Comparison of ENCODE assay signal across 35 cellular contexts in the genomic region with DNA sequence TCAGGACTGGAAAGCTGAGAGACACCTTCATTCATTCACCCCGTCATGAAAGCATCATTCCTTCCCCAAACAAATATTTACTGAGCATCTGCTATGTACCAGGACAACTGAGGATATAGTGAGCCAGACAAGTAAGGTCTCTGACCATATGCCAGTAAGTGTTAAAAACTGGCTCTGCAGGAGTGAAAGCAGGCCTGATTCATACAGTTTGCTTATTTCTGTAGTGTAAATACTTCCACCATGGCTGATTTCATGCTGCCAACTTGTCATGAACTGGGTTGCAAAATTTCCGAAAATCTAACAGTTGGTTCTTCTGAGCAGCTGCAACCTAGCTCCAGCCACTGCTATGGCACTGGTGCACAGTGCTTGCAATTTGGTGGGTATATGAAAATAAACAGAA.
"Had no signal": no experiment of that assay in that cellular context is flagged by ENCODE, and none has a peak within 500 bp of the region (broad histone marks: within the 10 kb centered on the region; RNA-seq: fewer than 3 reads in every experiment).

No MANE protein-coding gene starts in this region.

- ATAC-seq: gastroesophageal sphincter; left colon; stimulated activated memory B cell treated with anti-CD40 and anti-IgM and Interleukin-4, amounts not matched to agents 10 μg/mL and 1 μg/mL and 100 μg/mL, for 72 hours; stimulated activated naive CD8-positive, alpha-beta T cell treated with anti-CD3 and anti-CD28 coated beads, Interleukin-15, amount 100 ng/mL, for 72 hours; WTC11 had no signal

- H3K79me2 ChIP-seq: hepatocyte had no signal

- H2AFZ ChIP-seq: hepatocyte had no signal

- H3K27me3 ChIP-seq: breast epithelium, colonic mucosa, esophagus squamous epithelium, gastroesophageal sphincter, hepatocyte, neutrophil, ovary, sigmoid colon, thyroid gland, upper lobe of left lung had no signal

- H3K9me3 ChIP-seq: breast epithelium, colonic mucosa, gastroesophageal sphincter, neutrophil, ovary, sigmoid colon, thyroid gland, upper lobe of left lung had no signal

- H3K36me3 ChIP-seq: breast epithelium, colonic mucosa, esophagus squamous epithelium, gastroesophageal sphincter, neutrophil, ovary, sigmoid colon, thyroid gland, upper lobe of left lung had no signal

- DNase-seq: activated CD4-positive, alpha-beta memory T cell treated with anti-CD3 and anti-CD28 coated beads, Interleukin-2, amount 10 ng/mL, durations not matched to agents 7 days and 5 days; activated CD4-positive, alpha-beta T cell treated with anti-CD3 and anti-CD28 coated beads for 1 hour; activated CD4-positive, alpha-beta T cell treated with anti-CD3 and anti-CD28 coated beads, Interleukin-2, amount 10 ng/mL, durations not matched to agents 7 days and 5 days; activated CD8-positive, alpha-beta memory T cell treated with anti-CD3 and anti-CD28 coated beads, Interleukin-2, amount 50 U/mL, for 48 hours; activated gamma-delta T cell; activated naive CD4-positive, alpha-beta T cell treated with anti-CD3 and anti-CD28 coated beads, Interleukin-2, amount 50 U/mL, for 16 hours; activated T-cell treated with anti-CD3 and anti-CD28 coated beads, Interleukin-2, amount 50 U/mL, for 24 hours; amniotic stem cell; cerebellar nuclear complex; colonic mucosa; effector CD8-positive, alpha-beta T cell; esophagus squamous epithelium; left colon; mammary epithelial cell; naive B cell; nephron progenitor cell; ovary; retina; sigmoid colon; stimulated activated CD4-positive, alpha-beta T cell treated with anti-CD3 and anti-CD28 coated beads, Interleukin-1b, Interleukin-23, amount 100 ng/mL, for 48 hours; stimulated activated CD4-positive, alpha-beta T cell treated with anti-CD3 and anti-CD28 coated beads, Interleukin-4, amount 100 ng/mL, for 4 hours; stimulated activated CD8-positive, alpha-beta memory T cell treated with anti-CD3 and anti-CD28 coated beads, Interleukin-4, amount 100 ng/mL, for 48 hours; stimulated activated naive CD8-positive, alpha-beta T cell treated with anti-CD3 and anti-CD28 coated beads, Interleukin-15, amount 100 ng/mL, for 72 hours; T-helper 2 cell; thyroid gland; upper lobe of left lung had no signal

- H3K4me1 Mint-ChIP-seq: activated CD4-positive, alpha-beta memory T cell treated with anti-CD3 and anti-CD28 coated beads, Interleukin-2, amount 10 ng/mL, durations not matched to agents 7 days and 5 days; activated CD4-positive, alpha-beta T cell treated with anti-CD3 and anti-CD28 coated beads, Interleukin-2, amount 10 ng/mL, durations not matched to agents 7 days and 5 days; naive B cell; nephron progenitor cell; stimulated activated memory B cell treated with anti-CD40 and anti-IgM and Interleukin-4, amounts not matched to agents 10 μg/mL and 1 μg/mL and 100 μg/mL, for 72 hours; stimulated activated naive CD8-positive, alpha-beta T cell treated with anti-CD3 and anti-CD28 coated beads, Interleukin-15, amount 100 ng/mL, for 72 hours had no signal

- H3K4me2 ChIP-seq: hepatocyte, smooth muscle cell had no signal

- H3K27ac Mint-ChIP-seq: activated CD4-positive, alpha-beta memory T cell treated with anti-CD3 and anti-CD28 coated beads, Interleukin-2, amount 10 ng/mL, durations not matched to agents 7 days and 5 days; activated CD4-positive, alpha-beta T cell treated with anti-CD3 and anti-CD28 coated beads, Interleukin-2, amount 10 ng/mL, durations not matched to agents 7 days and 5 days; activated T-cell treated with anti-CD3 and anti-CD28 coated beads, Interleukin-2, amount 50 U/mL, for 24 hours; naive B cell; nephron progenitor cell; progenitor cell of endocrine pancreas; stimulated activated memory B cell treated with anti-CD40 and anti-IgM and Interleukin-4, amounts not matched to agents 10 μg/mL and 1 μg/mL and 100 μg/mL, for 72 hours; stimulated activated naive CD8-positive, alpha-beta T cell treated with anti-CD3 and anti-CD28 coated beads, Interleukin-15, amount 100 ng/mL, for 72 hours; WTC11 had no signal

- H3K4me3 Mint-ChIP-seq: activated CD4-positive, alpha-beta memory T cell treated with anti-CD3 and anti-CD28 coated beads, Interleukin-2, amount 10 ng/mL, durations not matched to agents 7 days and 5 days; activated CD4-positive, alpha-beta T cell treated with anti-CD3 and anti-CD28 coated beads, Interleukin-2, amount 10 ng/mL, durations not matched to agents 7 days and 5 days; activated T-cell treated with anti-CD3 and anti-CD28 coated beads, Interleukin-2, amount 50 U/mL, for 24 hours; naive B cell; nephron progenitor cell; stimulated activated memory B cell treated with anti-CD40 and anti-IgM and Interleukin-4, amounts not matched to agents 10 μg/mL and 1 μg/mL and 100 μg/mL, for 72 hours; stimulated activated naive CD8-positive, alpha-beta T cell treated with anti-CD3 and anti-CD28 coated beads, Interleukin-15, amount 100 ng/mL, for 72 hours; WTC11 had no signal

- H3K4me3 ChIP-seq: breast epithelium, colonic mucosa, esophagus squamous epithelium, gastroesophageal sphincter, hepatocyte, ovary, sigmoid colon, smooth muscle cell, thyroid gland, upper lobe of left lung had no signal

- H3K27me3 Mint-ChIP-seq: activated CD4-positive, alpha-beta memory T cell treated with anti-CD3 and anti-CD28 coated beads, Interleukin-2, amount 10 ng/mL, durations not matched to agents 7 days and 5 days; activated CD4-positive, alpha-beta T cell treated with anti-CD3 and anti-CD28 coated beads, Interleukin-2, amount 10 ng/mL, durations not matched to agents 7 days and 5 days; activated T-cell treated with anti-CD3 and anti-CD28 coated beads, Interleukin-2, amount 50 U/mL, for 24 hours; progenitor cell of endocrine pancreas; stimulated activated memory B cell treated with anti-CD40 and anti-IgM and Interleukin-4, amounts not matched to agents 10 μg/mL and 1 μg/mL and 100 μg/mL, for 72 hours; stimulated activated naive CD8-positive, alpha-beta T cell treated with anti-CD3 and anti-CD28 coated beads, Interleukin-15, amount 100 ng/mL, for 72 hours had no signal

- H3K4me1 ChIP-seq: breast epithelium, colonic mucosa, esophagus squamous epithelium, gastroesophageal sphincter, thyroid gland, upper lobe of left lung had no signal

- H3K27ac ChIP-seq: breast epithelium, colonic mucosa, epithelial cell of prostate, esophagus squamous epithelium, gastroesophageal sphincter, hepatocyte, neutrophil, ovary, thyroid gland, upper lobe of left lung had no signal

- H3K36me3 Mint-ChIP-seq: naive B cell; stimulated activated memory B cell treated with anti-CD40 and anti-IgM and Interleukin-4, amounts not matched to agents 10 μg/mL and 1 μg/mL and 100 μg/mL, for 72 hours; WTC11 had no signal
